1 cellular context compared by ENCODE assay signal in genomic region chr10:70880077-70880534, GRCh38.
TF ChIP-seq lines count a peak whose summit lies in the region.

No MANE protein-coding gene starts in this region.

TF ChIP-seq in K562, 482 proteins besides CTCF, POLR2A, EP300 and RAD21 (continued from another document):
- peak; percentile 35; the same call in 1 of the 2 replicates for TF ChIP-seq VEZF1 (CRISPR knock-in tag; IDR thresholded peaks at IDR 0.05)
- peak in 2 of 3 experiments; percentile 52 to 73 for TF ChIP-seq YY1 (IDR thresholded peaks at IDR 0.05; ENCODE audit: borderline replicate concordance in 1 of 3, control insufficient read depth in 1 of 3, extremely low read depth in 1 of 3, insufficient read depth in 3 of 3, insufficient read length in 1 of 3, insufficient replicate concordance in 2 of 3, low read depth in 1 of 3, low read length in 2 of 3)
- no peak for TF ChIP-seq RBM25 (IDR thresholded peaks at IDR 0.05; ENCODE audit: low read depth, low read length, severe bottlenecking)
- no peak for TF ChIP-seq ZNF274 (IDR thresholded peaks at IDR 0.05; ENCODE audit: borderline replicate concordance, low read depth, low read length)
- TF ChIP-seq MYC (IDR thresholded peaks at IDR 0.05; ENCODE audit: low read depth, low read length), result 0 out of 2 replicates have a peak, but pooled peaks have one; percentile 30
- no peak for TF ChIP-seq MYC (CRISPR knock-in tag; IDR thresholded peaks at IDR 0.05; ENCODE audit: borderline replicate concordance, low read depth)
- no peak for TF ChIP-seq ZNF324 (CRISPR knock-in tag; IDR thresholded peaks at IDR 0.05)
- TF ChIP-seq SRF (CRISPR knock-in tag; IDR thresholded peaks at IDR 0.05), result peak in 1 of 2 experiments; percentile 40; a peak in 1 of 4 replicates
- TF ChIP-seq CREM (IDR thresholded peaks at IDR 0.05; ENCODE audit: low read depth), result peak; percentile 31; the same call in 1 of the 2 replicates
- TF ChIP-seq, protein P1, sequence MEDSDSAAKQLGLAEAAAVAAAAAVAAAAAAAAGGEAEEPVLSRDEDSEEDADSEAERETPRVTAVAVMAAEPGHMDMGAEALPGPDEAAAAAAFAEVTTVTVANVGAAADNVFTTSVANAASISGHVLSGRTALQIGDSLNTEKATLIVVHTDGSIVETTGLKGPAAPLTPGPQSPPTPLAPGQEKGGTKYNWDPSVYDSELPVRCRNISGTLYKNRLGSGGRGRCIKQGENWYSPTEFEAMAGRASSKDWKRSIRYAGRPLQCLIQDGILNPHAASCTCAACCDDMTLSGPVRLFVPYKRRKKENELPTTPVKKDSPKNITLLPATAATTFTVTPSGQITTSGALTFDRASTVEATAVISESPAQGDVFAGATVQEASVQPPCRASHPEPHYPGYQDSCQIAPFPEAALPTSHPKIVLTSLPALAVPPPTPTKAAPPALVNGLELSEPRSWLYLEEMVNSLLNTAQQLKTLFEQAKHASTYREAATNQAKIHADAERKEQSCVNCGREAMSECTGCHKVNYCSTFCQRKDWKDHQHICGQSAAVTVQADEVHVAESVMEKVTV (CRISPR knock-in tag; IDR thresholded peaks at IDR 0.05), result peak; percentile 99
- TF ChIP-seq ZZZ3 (IDR thresholded peaks at IDR 0.05), result peak; percentile 39; the same call in 1 of the 2 replicates
- no peak for TF ChIP-seq BMI1 (IDR thresholded peaks at IDR 0.05; ENCODE audit: low read length)
- TF ChIP-seq USF2 (CRISPR knock-in tag; IDR thresholded peaks at IDR 0.05), result no peak
- TF ChIP-seq SIN3B (IDR thresholded peaks at IDR 0.05; ENCODE audit: low read depth), result peak; percentile 22; the same call in 1 of the 2 replicates
- peak in 1 of 2 experiments; percentile 24; a peak in 1 of 4 replicates for TF ChIP-seq KDM1A (IDR thresholded peaks at IDR 0.05)
- TF ChIP-seq HDGF (IDR thresholded peaks at IDR 0.05), result peak; percentile 92
- peak; percentile 99 for TF ChIP-seq SMC3 (conservative IDR thresholded peaks at IDR 0.05; ENCODE audit: insufficient read depth, low read depth, low read length)
- TF ChIP-seq, protein P2, sequence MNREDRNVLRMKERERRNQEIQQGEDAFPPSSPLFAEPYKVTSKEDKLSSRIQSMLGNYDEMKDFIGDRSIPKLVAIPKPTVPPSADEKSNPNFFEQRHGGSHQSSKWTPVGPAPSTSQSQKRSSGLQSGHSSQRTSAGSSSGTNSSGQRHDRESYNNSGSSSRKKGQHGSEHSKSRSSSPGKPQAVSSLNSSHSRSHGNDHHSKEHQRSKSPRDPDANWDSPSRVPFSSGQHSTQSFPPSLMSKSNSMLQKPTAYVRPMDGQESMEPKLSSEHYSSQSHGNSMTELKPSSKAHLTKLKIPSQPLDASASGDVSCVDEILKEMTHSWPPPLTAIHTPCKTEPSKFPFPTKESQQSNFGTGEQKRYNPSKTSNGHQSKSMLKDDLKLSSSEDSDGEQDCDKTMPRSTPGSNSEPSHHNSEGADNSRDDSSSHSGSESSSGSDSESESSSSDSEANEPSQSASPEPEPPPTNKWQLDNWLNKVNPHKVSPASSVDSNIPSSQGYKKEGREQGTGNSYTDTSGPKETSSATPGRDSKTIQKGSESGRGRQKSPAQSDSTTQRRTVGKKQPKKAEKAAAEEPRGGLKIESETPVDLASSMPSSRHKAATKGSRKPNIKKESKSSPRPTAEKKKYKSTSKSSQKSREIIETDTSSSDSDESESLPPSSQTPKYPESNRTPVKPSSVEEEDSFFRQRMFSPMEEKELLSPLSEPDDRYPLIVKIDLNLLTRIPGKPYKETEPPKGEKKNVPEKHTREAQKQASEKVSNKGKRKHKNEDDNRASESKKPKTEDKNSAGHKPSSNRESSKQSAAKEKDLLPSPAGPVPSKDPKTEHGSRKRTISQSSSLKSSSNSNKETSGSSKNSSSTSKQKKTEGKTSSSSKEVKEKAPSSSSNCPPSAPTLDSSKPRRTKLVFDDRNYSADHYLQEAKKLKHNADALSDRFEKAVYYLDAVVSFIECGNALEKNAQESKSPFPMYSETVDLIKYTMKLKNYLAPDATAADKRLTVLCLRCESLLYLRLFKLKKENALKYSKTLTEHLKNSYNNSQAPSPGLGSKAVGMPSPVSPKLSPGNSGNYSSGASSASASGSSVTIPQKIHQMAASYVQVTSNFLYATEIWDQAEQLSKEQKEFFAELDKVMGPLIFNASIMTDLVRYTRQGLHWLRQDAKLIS (CRISPR knock-in tag; IDR thresholded peaks at IDR 0.05), result no peak
- peak; percentile 33; the same call in 1 of the 2 replicates for TF ChIP-seq EP400 (IDR thresholded peaks at IDR 0.05)
- TF ChIP-seq MTA3 (IDR thresholded peaks at IDR 0.05; ENCODE audit: borderline replicate concordance), result 0 out of 2 replicates have a peak, but pooled peaks have one; percentile 19
- no peak for TF ChIP-seq NFE2 (IDR thresholded peaks at IDR 0.05; ENCODE audit: low read depth)
- no peak for TF ChIP-seq U2AF2 (optimal IDR thresholded peaks at IDR 0.05; ENCODE audit: low read depth, low read length)
- TF ChIP-seq MEIS2 (IDR thresholded peaks at IDR 0.05; ENCODE audit: partially characterized antibody), result peak; percentile 60
- TF ChIP-seq CSDE1 (IDR thresholded peaks at IDR 0.05), result 0 out of 4 replicates have a peak, but pooled peaks of 1 of the 2 experiments have one; percentile 25
- peak; percentile 33; the same call in 1 of the 2 replicates for TF ChIP-seq SP1 (CRISPR knock-in tag; IDR thresholded peaks at IDR 0.05)
- TF ChIP-seq, protein P3, sequence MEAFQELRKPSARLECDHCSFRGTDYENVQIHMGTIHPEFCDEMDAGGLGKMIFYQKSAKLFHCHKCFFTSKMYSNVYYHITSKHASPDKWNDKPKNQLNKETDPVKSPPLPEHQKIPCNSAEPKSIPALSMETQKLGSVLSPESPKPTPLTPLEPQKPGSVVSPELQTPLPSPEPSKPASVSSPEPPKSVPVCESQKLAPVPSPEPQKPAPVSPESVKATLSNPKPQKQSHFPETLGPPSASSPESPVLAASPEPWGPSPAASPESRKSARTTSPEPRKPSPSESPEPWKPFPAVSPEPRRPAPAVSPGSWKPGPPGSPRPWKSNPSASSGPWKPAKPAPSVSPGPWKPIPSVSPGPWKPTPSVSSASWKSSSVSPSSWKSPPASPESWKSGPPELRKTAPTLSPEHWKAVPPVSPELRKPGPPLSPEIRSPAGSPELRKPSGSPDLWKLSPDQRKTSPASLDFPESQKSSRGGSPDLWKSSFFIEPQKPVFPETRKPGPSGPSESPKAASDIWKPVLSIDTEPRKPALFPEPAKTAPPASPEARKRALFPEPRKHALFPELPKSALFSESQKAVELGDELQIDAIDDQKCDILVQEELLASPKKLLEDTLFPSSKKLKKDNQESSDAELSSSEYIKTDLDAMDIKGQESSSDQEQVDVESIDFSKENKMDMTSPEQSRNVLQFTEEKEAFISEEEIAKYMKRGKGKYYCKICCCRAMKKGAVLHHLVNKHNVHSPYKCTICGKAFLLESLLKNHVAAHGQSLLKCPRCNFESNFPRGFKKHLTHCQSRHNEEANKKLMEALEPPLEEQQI (IDR thresholded peaks at IDR 0.05), result 0 out of 2 replicates have a peak, but pooled peaks have one; percentile 2
- no peak for TF ChIP-seq PBX2 (CRISPR knock-in tag; IDR thresholded peaks at IDR 0.05; ENCODE audit: low read depth)
- peak; percentile 66 for TF ChIP-seq PBX2 (tag; conservative IDR thresholded peaks at IDR 0.05; ENCODE audit: low read depth)
- no peak for TF ChIP-seq KAT8 (IDR thresholded peaks at IDR 0.05; ENCODE audit: low read depth)
- TF ChIP-seq CC2D1A (IDR thresholded peaks at IDR 0.05), result peak; percentile 88
- peak; percentile 17; the same call in 1 of the 2 replicates for TF ChIP-seq BHLHE40 (IDR thresholded peaks at IDR 0.05; ENCODE audit: low read length)
- peak; percentile 84; the same call in 1 of the 2 replicates for TF ChIP-seq MYNN (IDR thresholded peaks at IDR 0.05)
- TF ChIP-seq MYNN (CRISPR knock-in tag; IDR thresholded peaks at IDR 0.05), result no peak
- TF ChIP-seq RB1 (IDR thresholded peaks at IDR 0.05; ENCODE audit: low read depth), result peak; percentile 36; the same call in 1 of the 2 replicates
- TF ChIP-seq ZKSCAN1 (IDR thresholded peaks at IDR 0.05; ENCODE audit: low read depth, low read length), result 0 out of 2 replicates have a peak, but pooled peaks have one; percentile 31
- TF ChIP-seq SAFB2 (IDR thresholded peaks at IDR 0.05; ENCODE audit: borderline replicate concordance, low read depth, low read length, severe bottlenecking), result no peak
- 0 out of 2 replicates have a peak, but pooled peaks have one; percentile 24 for TF ChIP-seq BACH1 (tag; IDR thresholded peaks at IDR 0.05)
- peak; percentile 96 for TF ChIP-seq ARID2 (IDR thresholded peaks at IDR 0.05)
- peak in 1 of 2 experiments; percentile 55; a peak in 1 of 4 replicates for TF ChIP-seq MAZ (CRISPR knock-in tag; conservative IDR thresholded peaks at IDR 0.05 in 1 of 2, IDR thresholded peaks at IDR 0.05 in 1 of 2)
- TF ChIP-seq GATAD2B (IDR thresholded peaks at IDR 0.05; ENCODE audit: borderline replicate concordance), result 0 out of 2 replicates have a peak, but pooled peaks have one; percentile 40
